25 cellular contexts compared by ENCODE assay signal in genomic region chr1:117541585-117541984, GRCh38.
"Had no signal": no experiment of that assay in that cellular context is flagged by ENCODE, and none has a peak within 500 bp of the region (broad histone marks: within the 10 kb centered on the region; RNA-seq: fewer than 3 reads in every experiment).

No MANE protein-coding gene starts in this region.

- H3K4me3 ChIP-seq: adrenal gland, ascending aorta, gastroesophageal sphincter, skin epidermis, upper lobe of left lung, vagina had no signal

- H3K27ac ChIP-seq: adrenal gland, ascending aorta, brain microvascular endothelial cell, gastroesophageal sphincter, skin epidermis, upper lobe of left lung, vagina, VCaP had no signal

- H3K36me3 ChIP-seq: adrenal gland, ascending aorta, brain microvascular endothelial cell, gastroesophageal sphincter, upper lobe of left lung, vagina had no signal

- H3K27me3 ChIP-seq: adrenal gland, ascending aorta, brain microvascular endothelial cell, upper lobe of left lung, vagina had no signal

- H3K4me1 ChIP-seq: adrenal gland, ascending aorta, gastroesophageal sphincter, vagina had no signal

- H3K9me3 ChIP-seq: adrenal gland, ascending aorta, gastroesophageal sphincter, upper lobe of left lung, vagina had no signal

- ATAC-seq: activated T-cell treated with anti-CD3 and anti-CD28 coated beads, Interleukin-2, amount 50 U/mL, for 4 hours; activated T-helper 17 cell treated with anti-CD3 and anti-CD28 coated beads, Interleukin-2, amount 50 U/mL, for 72 hours; gastroesophageal sphincter; naive thymus-derived CD8-positive, alpha-beta T cell had no signal

- DNase-seq: activated CD4-positive, alpha-beta T cell treated with anti-CD3 and anti-CD28 coated beads for 48 hours; activated CD8-positive, alpha-beta T cell treated with anti-CD3 and anti-CD28 coated beads for 36 hours; activated gamma-delta T cell treated with Interleukin-2 at 50 U/mL for 16 hours; activated T-cell treated with anti-CD3 and anti-CD28 coated beads, Interleukin-2, amount 50 U/mL, for 4 hours; brain microvascular endothelial cell; caudate nucleus; cortex of kidney; head of caudate nucleus; hypothalamus; immature natural killer cell; naive thymus-derived CD8-positive, alpha-beta T cell; nucleus accumbens; stimulated activated CD4-positive, alpha-beta T cell treated with anti-CD3 and anti-CD28 coated beads, Interleukin-12 subunit alpha, Interleukin-12 subunit beta, amount 100 ng/mL, for 4 hours; stimulated activated CD4-positive, alpha-beta T cell treated with anti-CD3 and anti-CD28 coated beads, Interleukin-4, amount 100 ng/mL, for 1 hour; stimulated activated naive CD8-positive, alpha-beta T cell treated with anti-CD3 and anti-CD28 coated beads, Interleukin-15, amount 100 ng/mL, for 72 hours; substantia nigra; T-helper 1 cell had no signal
